In the genomic region with DNA sequence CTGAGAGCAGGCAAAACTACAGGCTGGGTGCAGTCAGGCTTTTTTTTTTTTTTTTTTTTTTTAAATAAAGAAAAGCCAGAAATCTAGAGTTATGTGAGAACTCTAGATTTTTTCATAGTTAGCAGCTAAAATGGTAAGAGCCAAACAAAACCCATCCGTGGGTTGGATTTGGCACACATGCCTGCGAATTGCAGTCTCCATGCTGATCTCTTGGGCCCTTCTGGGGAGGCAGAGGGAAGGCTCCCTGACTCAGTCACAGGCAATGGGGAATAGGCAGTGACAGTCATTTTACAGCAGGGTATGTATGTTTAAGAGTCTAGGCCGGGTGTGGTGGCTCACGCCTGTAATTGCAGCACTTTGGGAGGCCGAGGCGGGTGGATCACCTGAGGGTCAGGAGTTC, we compare ENCODE assay signal across 1 cellular context.
TF ChIP-seq lines count a peak whose summit lies in the region.

No MANE protein-coding gene starts in this region.

TF ChIP-seq in HepG2, 621 proteins besides CTCF, POLR2A, EP300 and RAD21:
- TF ChIP-seq ZNF451 (CRISPR knock-in tag; IDR thresholded peaks at IDR 0.05) (no peak), ZNF121 (CRISPR knock-in tag; IDR thresholded peaks at IDR 0.05) (no peak), GATAD2A (CRISPR knock-in tag; IDR thresholded peaks at IDR 0.05) (no peak), KLF11 (CRISPR knock-in tag; IDR thresholded peaks at IDR 0.05) (no peak), STAT5B (CRISPR knock-in tag; IDR thresholded peaks at IDR 0.05) (no peak), REST (IDR thresholded peaks at IDR 0.05; ENCODE audit: borderline replicate concordance in 1 of 2, low read depth in 1 of 2, low read length in 2 of 2) (no peak), NR1H2 (CRISPR knock-in tag; IDR thresholded peaks at IDR 0.05; ENCODE audit: borderline replicate concordance, low read depth) (no peak), ZNF841 (CRISPR knock-in tag; IDR thresholded peaks at IDR 0.05; ENCODE audit: borderline replicate concordance) (no peak), FIP1L1 (IDR thresholded peaks at IDR 0.05; ENCODE audit: borderline replicate concordance, insufficient read depth, low read depth, low read length) (no peak), ZBTB3 (CRISPR knock-in tag; IDR thresholded peaks at IDR 0.05; ENCODE audit: borderline replicate concordance, low read depth) (no peak), POLR2G (IDR thresholded peaks at IDR 0.05; ENCODE audit: low read depth, low read length) (no peak), CERS6 (CRISPR knock-in tag; IDR thresholded peaks at IDR 0.05) (no peak)
- TF ChIP-seq, protein P1, sequence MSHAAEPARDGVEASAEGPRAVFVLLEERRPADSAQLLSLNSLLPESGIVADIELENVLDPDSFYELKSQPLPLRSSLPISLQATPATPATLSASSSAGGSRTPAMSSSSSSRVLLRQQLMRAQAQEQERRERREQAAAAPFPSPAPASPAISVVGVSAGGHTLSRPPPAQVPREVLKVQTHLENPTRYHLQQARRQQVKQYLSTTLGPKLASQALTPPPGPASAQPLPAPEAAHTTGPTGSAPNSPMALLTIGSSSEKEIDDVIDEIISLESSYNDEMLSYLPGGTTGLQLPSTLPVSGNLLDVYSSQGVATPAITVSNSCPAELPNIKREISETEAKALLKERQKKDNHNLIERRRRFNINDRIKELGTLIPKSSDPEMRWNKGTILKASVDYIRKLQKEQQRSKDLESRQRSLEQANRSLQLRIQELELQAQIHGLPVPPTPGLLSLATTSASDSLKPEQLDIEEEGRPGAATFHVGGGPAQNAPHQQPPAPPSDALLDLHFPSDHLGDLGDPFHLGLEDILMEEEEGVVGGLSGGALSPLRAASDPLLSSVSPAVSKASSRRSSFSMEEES (CRISPR knock-in tag; IDR thresholded peaks at IDR 0.05) = no peak
